In the genomic region with DNA sequence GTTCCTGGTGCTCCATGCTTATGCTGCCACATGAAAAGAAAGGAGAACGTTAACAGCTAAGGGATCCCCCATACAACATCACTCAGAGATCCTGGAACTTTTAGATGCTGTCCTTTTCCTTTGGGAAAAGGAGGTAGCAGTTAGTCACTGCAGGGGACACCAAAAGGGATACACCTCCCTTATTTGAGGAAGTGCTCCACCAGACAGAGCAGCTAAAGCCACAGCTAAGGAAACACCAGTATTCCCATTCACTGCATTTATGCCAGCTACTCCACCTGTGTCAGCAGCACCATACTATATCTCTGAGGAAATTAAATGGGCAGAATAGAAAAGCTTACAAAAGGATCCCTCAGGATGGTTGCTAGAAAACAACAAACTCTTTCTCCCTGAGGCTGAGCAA, we compare ENCODE assay signal across 29 cellular contexts. TPM values are rescaled to one million over a fixed set of nuclear protein-coding genes. Genes with fewer than 3 reads are reported as not detected.
"Had no signal": no experiment of that assay in that cellular context is flagged by ENCODE, and none has a peak within 500 bp of the region (broad histone marks: within the 10 kb centered on the region; RNA-seq: fewer than 3 reads in every experiment).

No MANE protein-coding gene starts in this region.

- H3K79me2 ChIP-seq: hepatocyte had no signal

- H3K27ac ChIP-seq: colonic mucosa, coronary artery, dorsolateral prefrontal cortex, epithelial cell of prostate, foreskin keratinocyte, gastrocnemius medialis, gastroesophageal sphincter, heart left ventricle, heart right ventricle, hepatocyte had no signal

- H3K36me3 ChIP-seq: colonic mucosa, esophagus muscularis mucosa, esophagus squamous epithelium, gastrocnemius medialis, gastroesophageal sphincter, heart left ventricle, heart right ventricle had no signal

- H3K4me1 ChIP-seq: colonic mucosa, gastrocnemius medialis had no signal

- H3K4me2 ChIP-seq: hepatocyte had no signal

- FAIRE-seq: endometrium, endothelial cell of umbilical vein, frontal cortex had no signal

- H3K27me3 ChIP-seq: colonic mucosa, dorsolateral prefrontal cortex, esophagus muscularis mucosa, foreskin keratinocyte, gastrocnemius medialis, gastroesophageal sphincter, heart left ventricle, heart right ventricle, hepatocyte had no signal

- H2AFZ ChIP-seq: hepatocyte had no signal

- ATAC-seq: effector memory CD8-positive, alpha-beta T cell; esophagus mucosa; foreskin keratinocyte; gastrocnemius medialis; gastroesophageal sphincter; heart left ventricle; heart right ventricle had no signal

- DNase-seq: colonic mucosa; cortex of kidney; dermis blood vessel endothelial cell; dorsolateral prefrontal cortex; effector CD4-positive, alpha-beta T cell; effector CD8-positive, alpha-beta T cell; effector memory CD4-positive, alpha-beta T cell; effector memory CD8-positive, alpha-beta T cell; endodermal cell; erythroblast; esophagus squamous epithelium; foreskin fibroblast; foreskin keratinocyte; foreskin melanocyte; gastrocnemius medialis; glutamatergic neuron; head of caudate nucleus; heart left ventricle; heart right ventricle; hippocampal formation had no signal

- H3K4me3 ChIP-seq: colonic mucosa, coronary artery, dorsolateral prefrontal cortex, esophagus muscularis mucosa, esophagus squamous epithelium, gastrocnemius medialis, gastroesophageal sphincter, heart left ventricle, heart right ventricle, hepatocyte had no signal

- H3K9me3 ChIP-seq: colonic mucosa, esophagus muscularis mucosa, esophagus squamous epithelium, gastrocnemius medialis, gastroesophageal sphincter, heart left ventricle, heart right ventricle had no signal

RNA-seq across cellular contexts. Expression of a gene that starts 26.0 kb away (rescaled TPM):
- total RNA-seq: dermis blood vessel endothelial cell had no signal
